Comparison of ENCODE assay signal across 32 cellular contexts in the genomic region with DNA sequence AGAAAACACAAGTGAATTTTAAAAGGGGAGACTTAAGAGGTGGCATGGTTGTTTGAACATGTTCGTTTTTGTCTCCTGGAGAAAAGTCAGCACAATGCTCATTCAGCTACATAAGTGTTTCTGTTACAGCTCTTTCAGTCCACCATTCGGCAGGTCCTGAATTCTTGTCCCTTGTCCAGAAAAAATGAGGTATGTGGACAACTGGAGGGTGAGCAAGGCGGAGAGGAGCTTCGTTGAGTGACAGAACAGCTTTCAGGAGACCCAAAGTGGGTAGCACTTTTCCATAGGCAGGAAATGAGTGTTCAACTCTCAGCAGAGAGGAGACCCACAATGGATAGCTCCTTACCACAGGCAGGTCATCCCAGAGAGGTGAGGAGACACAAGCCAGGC. TPM values are rescaled to one million over a fixed set of nuclear protein-coding genes. Genes with fewer than 3 reads are reported as not detected.
"Had no signal": no experiment of that assay in that cellular context is flagged by ENCODE, and none has a peak within 500 bp of the region (broad histone marks: within the 10 kb centered on the region; RNA-seq: fewer than 3 reads in every experiment).

No MANE protein-coding gene starts in this region.

- H3K9me3 ChIP-seq: esophagus muscularis mucosa, lower lobe of right lung, neutrophil, thyroid gland, upper lobe of right lung had no signal

- H3K4me1 Mint-ChIP-seq: nephron had no signal

- DNase-seq: activated CD4-positive, alpha-beta memory T cell treated with anti-CD3 and anti-CD28 coated beads for 36 hours; activated CD4-positive, alpha-beta T cell treated with anti-CD3 and anti-CD28 coated beads for 48 hours; activated CD8-positive, alpha-beta memory T cell treated with anti-CD3 and anti-CD28 coated beads, Interleukin-2, amount 50 U/mL, for 4 hours; activated gamma-delta T cell; activated naive CD4-positive, alpha-beta T cell treated with anti-CD3 and anti-CD28 coated beads, Interleukin-2, amount 10 ng/mL, durations not matched to agents 7 days and 5 days; activated T-cell treated with anti-CD3 and anti-CD28 coated beads, Interleukin-2, amount 50 U/mL, for 1 hour; amniotic stem cell; dermis blood vessel endothelial cell; effector CD4-positive, alpha-beta T cell; foreskin keratinocyte; kidney glomerular epithelial cell; lower lobe of right lung; retina; small intestine; stimulated activated CD4-positive, alpha-beta T cell treated with anti-CD3 and anti-CD28 coated beads, Interleukin-4, amount 100 ng/mL, for 24 hours; stimulated activated naive CD8-positive, alpha-beta T cell treated with anti-CD3 and anti-CD28 coated beads, Interleukin-15, amount 100 ng/mL, for 72 hours; T-helper 9 cell; thyroid gland; upper lobe of right lung; WERI-Rb-1 had no signal

- FAIRE-seq: bronchial epithelial cell, small intestine had no signal

- H3K36me3 Mint-ChIP-seq: activated CD4-positive, alpha-beta memory T cell treated with anti-CD3 and anti-CD28 coated beads for 36 hours; activated naive CD4-positive, alpha-beta T cell treated with anti-CD3 and anti-CD28 coated beads, Interleukin-2, amount 10 ng/mL, durations not matched to agents 7 days and 5 days; stimulated activated effector memory CD8-positive, alpha-beta T cell treated with anti-CD3 and anti-CD28 coated beads, Interleukin-12 subunit alpha, Interleukin-12 subunit beta, amount 100 ng/mL, for 72 hours had no signal

- H3K4me3 ChIP-seq: esophagus muscularis mucosa, lower lobe of right lung, thyroid gland, upper lobe of right lung had no signal

- H3K27me3 ChIP-seq: esophagus muscularis mucosa, foreskin keratinocyte, neutrophil, thyroid gland, upper lobe of right lung had no signal

- H3K27me3 Mint-ChIP-seq: activated CD4-positive, alpha-beta memory T cell treated with anti-CD3 and anti-CD28 coated beads for 36 hours; activated naive CD4-positive, alpha-beta T cell treated with anti-CD3 and anti-CD28 coated beads, Interleukin-2, amount 10 ng/mL, durations not matched to agents 7 days and 5 days; central memory CD8-positive, alpha-beta T cell; progenitor cell of endocrine pancreas; stimulated activated naive CD8-positive, alpha-beta T cell treated with anti-CD3 and anti-CD28 coated beads, Interleukin-15, amount 100 ng/mL, for 72 hours had no signal

- H3K27ac Mint-ChIP-seq: activated CD4-positive, alpha-beta memory T cell treated with anti-CD3 and anti-CD28 coated beads for 36 hours; activated naive CD4-positive, alpha-beta T cell treated with anti-CD3 and anti-CD28 coated beads, Interleukin-2, amount 10 ng/mL, durations not matched to agents 7 days and 5 days; nephron; progenitor cell of endocrine pancreas; stimulated activated effector memory CD8-positive, alpha-beta T cell treated with anti-CD3 and anti-CD28 coated beads, Interleukin-12 subunit alpha, Interleukin-12 subunit beta, amount 100 ng/mL, for 72 hours; stimulated activated naive CD8-positive, alpha-beta T cell treated with anti-CD3 and anti-CD28 coated beads, Interleukin-15, amount 100 ng/mL, for 72 hours; T-helper 1 cell treated with Interleukin-12 subunit alpha and Interleukin-12 subunit beta and Interleukin-4 antibody, amounts not matched to agents 30 μg/mL and 1 μg/mL, for 36 hours had no signal

- H3K27ac ChIP-seq: esophagus muscularis mucosa, foreskin keratinocyte, lower lobe of right lung, neutrophil, thyroid gland, upper lobe of right lung, WERI-Rb-1 had no signal

- ATAC-seq: activated CD4-positive, CD25-positive, alpha-beta regulatory T cell treated with anti-CD3 and anti-CD28 coated beads, Interleukin-2, amount 50 U/mL, for 24 hours; foreskin keratinocyte; left lobe of liver; lower lobe of right lung; sciatic nerve; stimulated activated effector memory CD8-positive, alpha-beta T cell treated with anti-CD3 and anti-CD28 coated beads, Interleukin-12 subunit alpha, Interleukin-12 subunit beta, amount 100 ng/mL, for 72 hours; stimulated activated naive CD8-positive, alpha-beta T cell treated with anti-CD3 and anti-CD28 coated beads, Interleukin-15, amount 100 ng/mL, for 72 hours; upper lobe of right lung had no signal

- H3K9me3 Mint-ChIP-seq: activated CD4-positive, alpha-beta memory T cell treated with anti-CD3 and anti-CD28 coated beads for 36 hours; activated naive CD4-positive, alpha-beta T cell treated with anti-CD3 and anti-CD28 coated beads, Interleukin-2, amount 10 ng/mL, durations not matched to agents 7 days and 5 days; central memory CD8-positive, alpha-beta T cell; nephron; stimulated activated effector memory CD8-positive, alpha-beta T cell treated with anti-CD3 and anti-CD28 coated beads, Interleukin-12 subunit alpha, Interleukin-12 subunit beta, amount 100 ng/mL, for 72 hours; stimulated activated naive CD8-positive, alpha-beta T cell treated with anti-CD3 and anti-CD28 coated beads, Interleukin-15, amount 100 ng/mL, for 72 hours; T-helper 1 cell treated with Interleukin-12 subunit alpha and Interleukin-12 subunit beta and Interleukin-4 antibody, amounts not matched to agents 30 μg/mL and 1 μg/mL, for 36 hours had no signal

- H3K36me3 ChIP-seq: esophagus muscularis mucosa, lower lobe of right lung, neutrophil, thyroid gland, upper lobe of right lung, WERI-Rb-1 had no signal

- H3K4me3 Mint-ChIP-seq: activated CD4-positive, alpha-beta memory T cell treated with anti-CD3 and anti-CD28 coated beads for 36 hours; activated naive CD4-positive, alpha-beta T cell treated with anti-CD3 and anti-CD28 coated beads, Interleukin-2, amount 10 ng/mL, durations not matched to agents 7 days and 5 days; central memory CD8-positive, alpha-beta T cell; nephron; stimulated activated effector memory CD8-positive, alpha-beta T cell treated with anti-CD3 and anti-CD28 coated beads, Interleukin-12 subunit alpha, Interleukin-12 subunit beta, amount 100 ng/mL, for 72 hours; stimulated activated naive CD8-positive, alpha-beta T cell treated with anti-CD3 and anti-CD28 coated beads, Interleukin-15, amount 100 ng/mL, for 72 hours; T-helper 1 cell treated with Interleukin-12 subunit alpha and Interleukin-12 subunit beta and Interleukin-4 antibody, amounts not matched to agents 30 μg/mL and 1 μg/mL, for 36 hours had no signal

RNA-seq across cellular contexts. Expression of a gene that starts 4.9 kb away (rescaled TPM):
- total RNA-seq: mononuclear cell, progenitor cell of endocrine pancreas had no signal
